ENCODE assay signal across 9 cellular contexts in genomic region chr21:14686466-14687276, GRCh38.
DNase-seq lines count a peak whose midpoint lies in the region; ATAC-seq, FAIRE-seq and TF ChIP-seq lines count a peak whose summit lies in the region.
"Had no signal": no experiment of that assay in that cellular context is flagged by ENCODE, and none has a peak within 500 bp of the region (broad histone marks: within the 10 kb centered on the region; RNA-seq: fewer than 3 reads in every experiment).

No MANE protein-coding gene starts in this region.

- no peaks in the 10 kb centered on the region for H3K9me3 ChIP-seq in CD4-positive, CD25-positive, alpha-beta regulatory T cell (ENCODE audit: control insufficient read depth in 2 of 2, low read length in 2 of 2)
- no peaks in the 10 kb centered on the region for H3K9me3 ChIP-seq in effector memory CD4-positive, alpha-beta T cell (ENCODE audit: control insufficient read depth, low read length)

- intact Hi-C loops in activated CD4-positive, alpha-beta memory T cell treated with anti-CD3 and anti-CD28 coated beads for 36 hours (cut with micrococcal nuclease) = loop anchor here (1.0 kb wide), 1 partner anchor 10 kb away; no protein-coding TSS in a partner anchor

- no peak for TF ChIP-seq POLR2A in H54 (IDR thresholded peaks at IDR 0.05; ENCODE audit: low read depth, low read length)

- peak overlapping the region; percentile 61 for H3K4me3 ChIP-seq in CD4-positive, CD25-positive, alpha-beta regulatory T cell (ENCODE audit: low read depth, low read length)
- no peak overlapping the region for H3K4me3 ChIP-seq in effector memory CD4-positive, alpha-beta T cell (ENCODE audit: insufficient read depth, low read depth, low read length, poor library complexity, severe bottlenecking)

- peak overlapping the region; percentile 41 for H3K27ac ChIP-seq in CD4-positive, CD25-positive, alpha-beta regulatory T cell (ENCODE audit: insufficient read depth, low read length, poor library complexity, severe bottlenecking)
- no peak overlapping the region for H3K27ac ChIP-seq in effector memory CD4-positive, alpha-beta T cell (ENCODE audit: insufficient read depth, low read length, poor library complexity, severe bottlenecking)

- FAIRE-seq in H54 (lab: Jason Lieb, UNC) = no peak

- peaks cover 0 to 8% (median 3%) of the 10 kb centered on the region in 7 donors for H3K9me3 Mint-ChIP-seq in CD4-positive, CD25-positive, alpha-beta regulatory T cell
- H3K9me3 Mint-ChIP-seq in activated CD4-positive, alpha-beta memory T cell treated with anti-CD3 and anti-CD28 coated beads for 36 hours = no peaks in the 10 kb centered on the region
- H3K9me3 Mint-ChIP-seq: neural crest cell had no signal

- no peaks in the 10 kb centered on the region for H3K27me3 ChIP-seq in CD4-positive, CD25-positive, alpha-beta regulatory T cell (ENCODE audit: control insufficient read depth, insufficient read depth, low read length)
- no peaks in the 10 kb centered on the region for H3K27me3 ChIP-seq in effector memory CD4-positive, alpha-beta T cell (replicated peaks; ENCODE audit: control insufficient read depth, insufficient read depth, low read length, poor library complexity, severe bottlenecking)

- H3K27ac Mint-ChIP-seq in CD4-positive, CD25-positive, alpha-beta regulatory T cell = peak overlapping the region; percentile 84 to 94 (median 85)
- no peak overlapping the region for H3K27ac Mint-ChIP-seq in activated CD4-positive, alpha-beta memory T cell treated with anti-CD3 and anti-CD28 coated beads for 36 hours

- ATAC-seq in CD4-positive, CD25-positive, alpha-beta regulatory T cell (ENCODE audit: low read depth in 2 of 2) = peak; percentile 36 to 52
- peak; percentile 46 for ATAC-seq in GM19328 (IDR thresholded peaks at IDR 0.05; ENCODE audit: unreplicated experiment)
- ATAC-seq in HG03103 (IDR thresholded peaks at IDR 0.05; ENCODE audit: low read depth, unreplicated experiment) = peak; percentile 48

- peaks cover 31% of the 10 kb centered on the region for H3K4me1 ChIP-seq in CD4-positive, CD25-positive, alpha-beta regulatory T cell (ENCODE audit: control insufficient read depth, insufficient read depth, low read length, poor library complexity, severe bottlenecking)
- H3K4me1 ChIP-seq in effector memory CD4-positive, alpha-beta T cell (ENCODE audit: control insufficient read depth, insufficient read depth, low read length, poor library complexity, severe bottlenecking) = no peaks in the 10 kb centered on the region

- CTCF ChIA-PET in activated CD4-positive, alpha-beta memory T cell treated with anti-CD3 and anti-CD28 coated beads for 36 hours (lab: Charles Lee) = interaction anchor here (1.2 kb wide), 1 partner anchor 51 kb away, joined by 9 read pairs; no protein-coding TSS in a partner anchor

- H3K27me3 Mint-ChIP-seq in CD4-positive, CD25-positive, alpha-beta regulatory T cell = peaks cover 4% of the 10 kb centered on the region
- no peaks in the 10 kb centered on the region for H3K27me3 Mint-ChIP-seq in activated CD4-positive, alpha-beta memory T cell treated with anti-CD3 and anti-CD28 coated beads for 36 hours

- peak in 1 of 3 donors; percentile 75 for DNase-seq in CD4-positive, CD25-positive, alpha-beta regulatory T cell
- no peak for DNase-seq in activated CD4-positive, alpha-beta memory T cell treated with anti-CD3 and anti-CD28 coated beads for 36 hours
- no peak for DNase-seq in H54 (ENCODE audit: insufficient read length, low spot score)
- DNase-seq in HPDE6-E6E7 (ENCODE audit: extremely low spot score) = no peak
- no peak for DNase-seq in effector memory CD4-positive, alpha-beta T cell
- DNase-seq in NCI-H1105 treated with DMSO at 0.1 percent for 48 hours (lab: John Stamatoyannopoulos, UW) = no peak

- no peaks in the 10 kb centered on the region for H3K36me3 ChIP-seq in CD4-positive, CD25-positive, alpha-beta regulatory T cell (ENCODE audit: control insufficient read depth, insufficient read depth, low read length)
- H3K36me3 ChIP-seq in effector memory CD4-positive, alpha-beta T cell (ENCODE audit: control insufficient read depth, insufficient read depth, low read length) = no peaks in the 10 kb centered on the region

- peak overlapping the region; percentile 61 to 80 (median 71) for H3K4me3 Mint-ChIP-seq in CD4-positive, CD25-positive, alpha-beta regulatory T cell
- H3K4me3 Mint-ChIP-seq in activated CD4-positive, alpha-beta memory T cell treated with anti-CD3 and anti-CD28 coated beads for 36 hours = peak overlapping the region; percentile 2
- H3K4me3 Mint-ChIP-seq: neural crest cell had no signal

- peaks cover 37 to 81% (median 61%) of the 10 kb centered on the region in 4 donors for H3K4me1 Mint-ChIP-seq in CD4-positive, CD25-positive, alpha-beta regulatory T cell
- peaks cover 26% of the 10 kb centered on the region for H3K4me1 Mint-ChIP-seq in activated CD4-positive, alpha-beta memory T cell treated with anti-CD3 and anti-CD28 coated beads for 36 hours (ENCODE audit: low read depth)

- H3K36me3 Mint-ChIP-seq in CD4-positive, CD25-positive, alpha-beta regulatory T cell = peaks cover 4% of the 10 kb centered on the region
- no peaks in the 10 kb centered on the region for H3K36me3 Mint-ChIP-seq in activated CD4-positive, alpha-beta memory T cell treated with anti-CD3 and anti-CD28 coated beads for 36 hours

- POLR2A ChIA-PET in activated CD4-positive, alpha-beta memory T cell treated with anti-CD3 and anti-CD28 coated beads for 36 hours (lab: Charles Lee) = no interaction called here
